Comparison of ENCODE assay signal across 8 cellular contexts in genomic region chr16:70252355-70252988, GRCh38. TPM values are rescaled to one million over a fixed set of nuclear protein-coding genes. Genes with fewer than 3 reads are reported as not detected.
A peak's percentile ranks its signal among the peaks of the same experiment; 100 is the strongest.
DNase-seq lines count a peak whose midpoint lies in the region; ATAC-seq, FAIRE-seq and TF ChIP-seq lines count a peak whose summit lies in the region.

No MANE protein-coding gene starts in this region.

- H3K27me3 Mint-ChIP-seq in CD4-positive, alpha-beta T cell = no peaks in the 10 kb centered on the region
- peaks cover 1% of the 10 kb centered on the region; the same call in 1 of the 2 replicates for H3K27me3 Mint-ChIP-seq in H9 (ENCODE audit: low read depth)
- H3K27me3 Mint-ChIP-seq in activated CD8-positive, alpha-beta T cell treated with anti-CD3 and anti-CD28 coated beads for 36 hours = no peaks in the 10 kb centered on the region

- no peak overlapping the region for H4K8ac ChIP-seq in H9 (replicated peaks; ENCODE audit: insufficient read length, low read depth, low read length)

- H2AFZ ChIP-seq in H9 (ENCODE audit: low read length) = no peak overlapping the region

- no peak overlapping the region for H3K27ac ChIP-seq in CD4-positive, alpha-beta T cell (ENCODE audit: low read depth, low read length)
- no peak overlapping the region for H3K27ac ChIP-seq in H9 (ENCODE audit: insufficient read length, low read depth, low read length)
- no peak overlapping the region for H3K27ac ChIP-seq in kidney (ENCODE audit: low read depth in 2 of 2, low read length in 2 of 2)

- H4K91ac ChIP-seq in H9 (ENCODE audit: insufficient read length, low read depth, low read length) = no peak overlapping the region

- POLR2A ChIA-PET in CD4-positive, alpha-beta T cell (lab: Charles Lee) = interaction anchor here (0.6 to 2.1 kb wide), 16 partner anchors 10 to 498 kb away, joined by 3 to 22 read pairs (median 4); partner anchors contain the start of genes AARS1, COG4, DDX19A and NOB1
- POLR2A ChIA-PET in activated CD8-positive, alpha-beta T cell treated with anti-CD3 and anti-CD28 coated beads for 36 hours (lab: Charles Lee) = interaction anchor here (0.6 to 3.8 kb wide), 10 partner anchors 9 to 324 kb away, joined by 3 to 28 read pairs (median 6); partner anchors contain the start of genes AARS1, COG4, DDX19B and SF3B3

- H4K20me1 ChIP-seq in H9 (ENCODE audit: control insufficient read depth, insufficient read depth, insufficient read length) = no peaks in the 10 kb centered on the region

- H3K4me3 ChIP-seq in kidney (ENCODE audit: low read length in 2 of 2) = no peak overlapping the region

- H3K36me3 Mint-ChIP-seq in CD4-positive, alpha-beta T cell (ENCODE audit: low read depth) = peaks cover 47% of the 10 kb centered on the region
- peaks cover 40 to 70% (median 57%) of the 10 kb centered on the region in 3 experiments for H3K36me3 Mint-ChIP-seq in H9 (ENCODE audit: insufficient read depth in 1 of 3, low read depth in 3 of 3)
- peaks cover 50% of the 10 kb centered on the region for H3K36me3 Mint-ChIP-seq in activated CD8-positive, alpha-beta T cell treated with anti-CD3 and anti-CD28 coated beads for 36 hours (ENCODE audit: low read depth)

- H3K14ac ChIP-seq in H9 (ENCODE audit: insufficient read depth, low read length) = no peak overlapping the region

- no peaks in the 10 kb centered on the region for H3K27me3 ChIP-seq in CD4-positive, alpha-beta T cell (ENCODE audit: control insufficient read depth, insufficient read depth, low read length)
- no peaks in the 10 kb centered on the region for H3K27me3 ChIP-seq in H9 (ENCODE audit: insufficient read depth, low read length)

- H3K18ac ChIP-seq in H9 (ENCODE audit: insufficient read length, low read depth, low read length) = no peak overlapping the region

- peaks cover 2% of the 10 kb centered on the region; the same call in 1 of the 2 replicates for H3K79me2 ChIP-seq in H9 (ENCODE audit: insufficient read depth, low read length)

- H3K4me1 ChIP-seq in H9 (ENCODE audit: insufficient read depth, low read length) (no peaks in the 10 kb centered on the region), kidney (ENCODE audit: control insufficient read depth in 1 of 2, insufficient read depth in 1 of 2, low read depth in 1 of 2, low read length in 2 of 2) (peaks cover 0 to 4% of the 10 kb centered on the region in 2 donors)

- peaks cover 29 to 44% of the 10 kb centered on the region in 2 donors for H3K36me3 ChIP-seq in kidney (ENCODE audit: control insufficient read depth in 1 of 2, insufficient read depth in 2 of 2, low read length in 2 of 2)

- no peak overlapping the region for H3K4ac ChIP-seq in H9 (ENCODE audit: low read depth, low read length)

- FAIRE-seq in kidney (lab: Jason Lieb, UNC) = no peak

- peaks cover 20% of the 10 kb centered on the region for H3K4me1 Mint-ChIP-seq in CD4-positive, alpha-beta T cell (ENCODE audit: low read depth)
- H3K4me1 Mint-ChIP-seq in H9 = peaks cover 7 to 11% of the 10 kb centered on the region in 2 experiments
- H3K4me1 Mint-ChIP-seq in activated CD8-positive, alpha-beta T cell treated with anti-CD3 and anti-CD28 coated beads for 36 hours (ENCODE audit: low read depth) = peaks cover 18% of the 10 kb centered on the region

- H3K23ac ChIP-seq in H9 (ENCODE audit: insufficient read length, low read depth, low read length) = no peak overlapping the region

- H3K9me3 Mint-ChIP-seq in CD4-positive, alpha-beta T cell = no peaks in the 10 kb centered on the region
- H3K9me3 Mint-ChIP-seq in H9 = no peaks in the 10 kb centered on the region
- no peaks in the 10 kb centered on the region for H3K9me3 Mint-ChIP-seq in activated CD8-positive, alpha-beta T cell treated with anti-CD3 and anti-CD28 coated beads for 36 hours

- peak overlapping the region; percentile 97 for H3K27ac Mint-ChIP-seq in CD4-positive, alpha-beta T cell
- peak overlapping the region in 2 of 3 experiments; percentile 75 to 97; a peak in 6 of 7 replicates for H3K27ac Mint-ChIP-seq in H9
- H3K27ac Mint-ChIP-seq in activated CD8-positive, alpha-beta T cell treated with anti-CD3 and anti-CD28 coated beads for 36 hours = no peak overlapping the region

- H3K9ac ChIP-seq in H9 (ENCODE audit: extremely low read depth, insufficient read length, low read length) (no peak overlapping the region), kidney (ENCODE audit: low read length in 2 of 2) (no peak overlapping the region)

- H3K56ac ChIP-seq in H9 (ENCODE audit: insufficient read length, low read depth, low read length) = no peak overlapping the region

- no peak for ATAC-seq in CD4-positive, alpha-beta T cell (ENCODE audit: poor library complexity)
- ATAC-seq in activated CD8-positive, alpha-beta T cell treated with anti-CD3 and anti-CD28 coated beads for 36 hours = no peak
- no peak for ATAC-seq in GM19455 (IDR thresholded peaks at IDR 0.05; ENCODE audit: unreplicated experiment)
- no peak for ATAC-seq in omental fat pad (ENCODE audit: low FRiP score)

- DNase-seq in CD4-positive, alpha-beta T cell = no peak
- DNase-seq in H9 = peak; percentile 81
- peak; percentile 47 for DNase-seq in activated CD8-positive, alpha-beta T cell treated with anti-CD3 and anti-CD28 coated beads for 36 hours
- DNase-seq in kidney = no peak
- DNase-seq in Ammon's horn (ENCODE audit: low spot score) = no peak
- DNase-seq in omental fat pad (ENCODE audit: low spot score) = no peak
- no peak for DNase-seq in NK-92 (lab: John Stamatoyannopoulos, UW; ENCODE audit: unreplicated experiment)

- WGBS in H9 (ENCODE audit: extremely low coverage, insufficient read length, low lambda C conversion rate) = no CpG with 5 or more reads among the region's 21 CpGs

- no peak for TF ChIP-seq CTCF in CD4-positive, alpha-beta T cell (IDR thresholded peaks at IDR 0.05)
- TF ChIP-seq CTCF in H9 (conservative IDR thresholded peaks at IDR 0.05) (peak; percentile 82), kidney (IDR thresholded peaks at IDR 0.05; ENCODE audit: borderline replicate concordance, extremely low read depth, insufficient read depth) (peak; percentile 14), omental fat pad (IDR thresholded peaks at IDR 0.05) (no peak)
- peak; percentile 53 for TF ChIP-seq CTCF in activated CD8-positive, alpha-beta T cell treated with anti-CD3 and anti-CD28 coated beads for 36 hours (IDR thresholded peaks at IDR 0.05)

- CTCF ChIA-PET in CD4-positive, alpha-beta T cell (lab: Charles Lee) = interaction anchor here (0.5 to 2.2 kb wide), 16 partner anchors 10 to 1246 kb away, joined by 3 to 12 read pairs (median 3); partner anchors contain the start of genes AARS1, DDX19A and PDPR
- CTCF ChIA-PET in activated CD8-positive, alpha-beta T cell treated with anti-CD3 and anti-CD28 coated beads for 36 hours (lab: Charles Lee) = interaction anchor here (0.7 to 7.0 kb wide), 19 partner anchors 8 to 313 kb away, joined by 3 to 52 read pairs (median 4); partner anchors contain the start of gene AARS1

- H2AK5ac ChIP-seq in H9 (ENCODE audit: insufficient read length, low read length) = no peak overlapping the region

- no peak overlapping the region for H2BK5ac ChIP-seq in H9 (ENCODE audit: insufficient read length, low read length)

- intact Hi-C loops in CD4-positive, alpha-beta T cell (cut with DNase I, micrococcal nuclease) = loop anchor here (2.0 to 10.0 kb wide), 4 partner anchors 35 to 918 kb away; partner anchors contain the start of genes AARS1 (in 2 of the 2), COG4 (in 1 of the 2), COG8 (in 1 of the 2) and NIP7 (in 1 of the 2)
- intact Hi-C loops in activated CD8-positive, alpha-beta T cell treated with anti-CD3 and anti-CD28 coated beads for 36 hours (cut with micrococcal nuclease) = no loop called here
- intact Hi-C loops in kidney (cut with DNase I) = no loop called here

- H2BK20ac ChIP-seq in H9 (ENCODE audit: low read depth, low read length, poor library complexity, severe bottlenecking) = no peak overlapping the region

- no peak overlapping the region for H4K5ac ChIP-seq in H9 (ENCODE audit: insufficient read length, low read depth, low read length)

- H2BK120ac ChIP-seq in H9 (ENCODE audit: low read depth, low read length, poor library complexity, severe bottlenecking) = no peak overlapping the region

- H3T11ph ChIP-seq in H9 (ENCODE audit: low read length) = no peak overlapping the region

- no peaks in the 10 kb centered on the region for H3K23me2 ChIP-seq in H9 (ENCODE audit: insufficient read length, low read depth, low read length, poor library complexity, severe bottlenecking)

- no peaks in the 10 kb centered on the region for H3K9me3 ChIP-seq in CD4-positive, alpha-beta T cell (ENCODE audit: control insufficient read depth, low read length)
- no peaks in the 10 kb centered on the region for H3K9me3 ChIP-seq in H9 (ENCODE audit: control insufficient read depth, low read depth, low read length)
- H3K9me3 ChIP-seq in kidney (ENCODE audit: control insufficient read depth in 1 of 2, low read length in 2 of 2) = no peaks in the 10 kb centered on the region

- peak overlapping the region; percentile 98 for H3K4me3 Mint-ChIP-seq in CD4-positive, alpha-beta T cell
- H3K4me3 Mint-ChIP-seq in H9 = peak overlapping the region; percentile 85 to 88; a peak in 4 of 5 replicates
- H3K4me3 Mint-ChIP-seq in activated CD8-positive, alpha-beta T cell treated with anti-CD3 and anti-CD28 coated beads for 36 hours = peak overlapping the region; percentile 84

- no peaks in the 10 kb centered on the region for H3K79me1 ChIP-seq in H9 (ENCODE audit: insufficient read depth, low read depth, low read length, poor library complexity, severe bottlenecking)

- H2BK15ac ChIP-seq in H9 (ENCODE audit: low read depth, low read length) = no peak overlapping the region

- no peak overlapping the region for H3K4me2 ChIP-seq in H9 (ENCODE audit: insufficient read depth, insufficient read length, low read length)

- H2BK12ac ChIP-seq in H9 (ENCODE audit: insufficient read length, low read depth, low read length) = no peak overlapping the region

RNA-seq across cellular contexts. Expression of gene EXOSC6, which starts 0.7 kb away (rescaled TPM):
- 10 to 100 TPM; 27.8 to 28.2 TPM for total RNA-seq in CD4-positive, alpha-beta T cell
- total RNA-seq in H9 (2021) = 39.2 and 41.6 TPM in 2 replicates
- 10 to 100 TPM; 23.6 to 25.0 TPM for total RNA-seq in activated CD8-positive, alpha-beta T cell treated with anti-CD3 and anti-CD28 coated beads for 36 hours
- total RNA-seq in kidney = 22.6 TPM
- polyA plus RNA-seq in kidney (ENCODE audit: insufficient read depth, low read depth, low replicate concordance) = 13.1 TPM
- total RNA-seq in omental fat pad = 10 to 100 TPM; 13.5 to 43.7 (median 17.5) TPM

RNA-seq across cellular contexts. Expression of gene AARS1, which starts 36.8 kb away (rescaled TPM):
- total RNA-seq in CD4-positive, alpha-beta T cell = 10 to 100 TPM; 10.3 to 11.1 TPM
- total RNA-seq in H9 (2021) (164 and 168 TPM in 2 replicates), kidney (111 TPM), omental fat pad (10 to 100 TPM; 69.9 to 91.5 (median 82.2) TPM)
- total RNA-seq in activated CD8-positive, alpha-beta T cell treated with anti-CD3 and anti-CD28 coated beads for 36 hours = 100 to 1,000 TPM; 160 to 162 TPM
- polyA plus RNA-seq in kidney (ENCODE audit: insufficient read depth, low read depth, low replicate concordance) = 58.2 TPM

RNA-seq across cellular contexts. Expression of gene DDX19B, which starts 46.5 kb away (rescaled TPM):
- 10 to 100 TPM; 23.0 TPM for total RNA-seq in CD4-positive, alpha-beta T cell
- total RNA-seq in H9 (2021) = 46.7 and 47.3 TPM in 2 replicates
- 10 to 100 TPM; 34.8 to 42.2 TPM for total RNA-seq in activated CD8-positive, alpha-beta T cell treated with anti-CD3 and anti-CD28 coated beads for 36 hours
- 33.4 TPM for total RNA-seq in kidney
- 25.6 TPM for polyA plus RNA-seq in kidney (ENCODE audit: insufficient read depth, low read depth, low replicate concordance)
- 10 to 100 TPM; 32.4 to 45.7 (median 34.2) TPM for total RNA-seq in omental fat pad

Comparison
In these comparisons a context has a peak if more than half of its experiments do, and no peak if none do; other contexts are left out.
1. DNase-seq: peak in H9 (single experiment) and activated CD8-positive, alpha-beta T cell treated with anti-CD3 and anti-CD28 coated beads for 36 hours (single experiment); none in CD4-positive, alpha-beta T cell (0 of 10), kidney (single experiment), Ammon's horn (single experiment), omental fat pad (single experiment) and NK-92 (single experiment).
2. CTCF ChIP-seq: peak in H9 (single experiment), activated CD8-positive, alpha-beta T cell treated with anti-CD3 and anti-CD28 coated beads for 36 hours (single experiment) and kidney (single experiment); none in CD4-positive, alpha-beta T cell (single experiment) and omental fat pad (0 of 3).
3. intact Hi-C loops: an anchor here in CD4-positive, alpha-beta T cell (2.0 to 10.0 kb wide); none called in activated CD8-positive, alpha-beta T cell treated with anti-CD3 and anti-CD28 coated beads for 36 hours and kidney.
4. Peak in every context shown above with its lines, with median percentiles within 50 percentile points of each other: H3K4me3 Mint-ChIP-seq.